Comparison of ENCODE assay signal across 8 cellular contexts in genomic region chr4:69025191-69025998, GRCh38.
DNase-seq lines count a peak whose midpoint lies in the region; ATAC-seq and TF ChIP-seq lines count a peak whose summit lies in the region.

No MANE protein-coding gene starts in this region.

- H3K4ac ChIP-seq in trophoblast cell (ENCODE audit: low read depth, low read length) = no peak overlapping the region

- no peaks in the 10 kb centered on the region for H3K36me3 Mint-ChIP-seq in endodermal cell (ENCODE audit: low read depth)

- TF ChIP-seq CTCF in endodermal cell (conservative IDR thresholded peaks at IDR 0.05) = peak; percentile 80

- H3K9me3 ChIP-seq in endodermal cell (ENCODE audit: control insufficient read depth, low read length) (peaks cover 5% of the 10 kb centered on the region), aorta (ENCODE audit: control insufficient read depth, low read length) (no peaks in the 10 kb centered on the region), trophoblast cell (ENCODE audit: insufficient read depth, low read depth, low read length) (no peaks in the 10 kb centered on the region)

- H3K9me3 Mint-ChIP-seq in endodermal cell = no peaks in the 10 kb centered on the region

- no peak overlapping the region for H2BK120ac ChIP-seq in trophoblast cell (ENCODE audit: insufficient read depth, low read length, poor library complexity)

- H2BK5ac ChIP-seq in trophoblast cell (ENCODE audit: low read depth, low read length, poor library complexity) = no peak overlapping the region

- H2BK12ac ChIP-seq in trophoblast cell (ENCODE audit: low read length) = no peak overlapping the region

- no peak overlapping the region for H3K23ac ChIP-seq in trophoblast cell (ENCODE audit: low read length)

- no peaks in the 10 kb centered on the region for H3K4me1 ChIP-seq in endodermal cell (ENCODE audit: control insufficient read depth, insufficient read depth, low read length)
- H3K4me1 ChIP-seq in aorta (ENCODE audit: control insufficient read depth in 1 of 2, insufficient read depth in 2 of 2, low read length in 2 of 2) = no peaks in the 10 kb centered on the region
- H3K4me1 ChIP-seq in trophoblast cell (ENCODE audit: control insufficient read depth in 1 of 2, insufficient read depth in 2 of 2, low read length in 2 of 2) = no peaks in the 10 kb centered on the region

- intact Hi-C loops in Right ventricle myocardium inferior (cut with DNase I) = no loop called here
- intact Hi-C loops in left cardiac atrium (cut with DNase I) = no loop called here
- intact Hi-C loops in aorta (cut with DNase I) = no loop called here

- WGBS in endodermal cell (ENCODE audit: insufficient coverage in 1 of 2, insufficient read length in 1 of 2), 2 experiments = 72 to 76% methylated on average over 3 to 4 of the region's 4 CpGs
- WGBS in aorta, 2 donors = 50 to 59% methylated on average over 4 of the region's 4 CpGs
- WGBS in trophoblast cell (ENCODE audit: extremely low coverage, insufficient coverage, insufficient read length) = no CpG with 5 or more reads among the region's 4 CpGs

- H3K79me2 ChIP-seq in trophoblast cell (ENCODE audit: control insufficient read depth, insufficient read depth, low read length, poor library complexity) = no peaks in the 10 kb centered on the region

- H3K9ac ChIP-seq in endodermal cell (ENCODE audit: extremely low read depth, low read length, poor library complexity, severe bottlenecking) (no peak overlapping the region), trophoblast cell (ENCODE audit: low read length) (no peak overlapping the region)

- H3K4me2 ChIP-seq in trophoblast cell (ENCODE audit: low read length) = no peak overlapping the region

- H4K91ac ChIP-seq in trophoblast cell (ENCODE audit: low read depth, low read length) = no peak overlapping the region

- DNase-seq in Right ventricle myocardium inferior (ENCODE audit: missing footprints) (peak; percentile 45), left cardiac atrium (no peak), endodermal cell (peak; percentile 68), aorta (no peak), trophoblast cell (no peak)
- DNase-seq in activated T-cell treated with anti-CD3 and anti-CD28 coated beads, Interleukin-2, amount 50 U/mL, for 1 hour = no peak

- H3K79me1 ChIP-seq in trophoblast cell (ENCODE audit: low read length) = peaks cover 1% of the 10 kb centered on the region

- H3K4me3 ChIP-seq in endodermal cell (ENCODE audit: low read length) (no peak overlapping the region), aorta (ENCODE audit: low read length in 2 of 2) (no peak overlapping the region), trophoblast cell (ENCODE audit: low read depth, low read length) (no peak overlapping the region)

- H3K27me3 Mint-ChIP-seq in endodermal cell (ENCODE audit: insufficient read depth) = no peaks in the 10 kb centered on the region

- no peak overlapping the region for H3K27ac ChIP-seq in endodermal cell (ENCODE audit: low read depth, low read length)
- no peak overlapping the region for H3K27ac ChIP-seq in aorta (ENCODE audit: low read depth in 1 of 2, low read length in 2 of 2)
- no peak overlapping the region for H3K27ac ChIP-seq in trophoblast cell (ENCODE audit: low read depth, low read length)

- H3K36me3 ChIP-seq in endodermal cell (ENCODE audit: control insufficient read depth, insufficient read depth, low read length) = no peaks in the 10 kb centered on the region
- H3K36me3 ChIP-seq in aorta (ENCODE audit: control insufficient read depth in 1 of 2, insufficient read depth in 2 of 2, low read length in 1 of 2) = no peaks in the 10 kb centered on the region
- H3K36me3 ChIP-seq in trophoblast cell (ENCODE audit: control insufficient read depth in 1 of 2, insufficient read depth in 2 of 2, low read length in 2 of 2) = no peaks in the 10 kb centered on the region

- H4K12ac ChIP-seq in trophoblast cell (ENCODE audit: low read depth, low read length) = no peak overlapping the region

- no peak overlapping the region for H3K27ac Mint-ChIP-seq in endodermal cell

- no peaks in the 10 kb centered on the region for H3K27me3 ChIP-seq in endodermal cell (ENCODE audit: control insufficient read depth, insufficient read depth, low read length, poor library complexity, severe bottlenecking)
- no peaks in the 10 kb centered on the region for H3K27me3 ChIP-seq in aorta (ENCODE audit: control insufficient read depth in 1 of 2, insufficient read depth in 2 of 2, low read length in 1 of 2)
- no peaks in the 10 kb centered on the region for H3K27me3 ChIP-seq in trophoblast cell (ENCODE audit: insufficient read depth, low read length)

- no peak overlapping the region for H3K18ac ChIP-seq in trophoblast cell (ENCODE audit: low read length)

- no peak overlapping the region for H3K14ac ChIP-seq in trophoblast cell (ENCODE audit: low read length)

- H2AK5ac ChIP-seq in trophoblast cell (ENCODE audit: low read length) = no peak overlapping the region

- H3K4me3 Mint-ChIP-seq in endodermal cell = no peak overlapping the region

- peaks cover 3% of the 10 kb centered on the region for H3K4me1 Mint-ChIP-seq in endodermal cell

- ATAC-seq in Right ventricle myocardium inferior (no peak), left cardiac atrium (no peak), HG03521 (IDR thresholded peaks at IDR 0.05; ENCODE audit: unreplicated experiment) (peak; percentile 62), aorta (ENCODE audit: low FRiP score) (peak; percentile 50), GM19328 (IDR thresholded peaks at IDR 0.05; ENCODE audit: unreplicated experiment) (no peak)

- H2AFZ ChIP-seq in trophoblast cell (ENCODE audit: insufficient read depth, low read length, poor library complexity) = no peak overlapping the region

- H4K8ac ChIP-seq in trophoblast cell (ENCODE audit: low read depth, low read length) = no peak overlapping the region

Comparison
In these comparisons a context has a peak if more than half of its experiments do, and no peak if none do; other contexts are left out.
1. DNase-seq: peak in Right ventricle myocardium inferior (single experiment) and endodermal cell (single experiment); none in left cardiac atrium (single experiment), aorta (0 of 2), activated T-cell treated with anti-CD3 and anti-CD28 coated beads, Interleukin-2, amount 50 U/mL, for 1 hour (single experiment) and trophoblast cell (0 of 2).
2. ATAC-seq: peak in HG03521 (single experiment) and aorta (single experiment); none in Right ventricle myocardium inferior (single experiment), left cardiac atrium (0 of 2) and GM19328 (single experiment).